ENCODE assay signal across 8 cellular contexts in genomic region chr3:188154758-188155574, GRCh38. TPM values are rescaled to one million over a fixed set of nuclear protein-coding genes. Genes with fewer than 3 reads are reported as not detected.
DNase-seq lines count a peak whose midpoint lies in the region; ATAC-seq and TF ChIP-seq lines count a peak whose summit lies in the region.

No MANE protein-coding gene starts in this region.

- H3K36me3 ChIP-seq in GM23338 (ENCODE audit: insufficient read depth), result no peaks in the 10 kb centered on the region
- no peaks in the 10 kb centered on the region for H3K36me3 ChIP-seq in iPS DF 6.9 (ENCODE audit: control insufficient read depth, insufficient read depth, low read length)
- no peaks in the 10 kb centered on the region for H3K36me3 ChIP-seq in spleen

- ATAC-seq in GM23338, result no peak
- no peak for ATAC-seq in GM18861 (IDR thresholded peaks at IDR 0.05; ENCODE audit: unreplicated experiment)

- CTCF ChIA-PET in activated CD4-positive, alpha-beta memory T cell treated with anti-CD3 and anti-CD28 coated beads for 36 hours (lab: Charles Lee), result interaction anchor here (1.0 to 4.9 kb wide), 6 partner anchors 9 to 801 kb away, joined by 3 to 33 read pairs (median 4); partner anchors contain the start of gene BCL6

- H3K27ac ChIP-seq in GM23338 (ENCODE audit: low read depth) (peak overlapping the region; percentile 92; the same call in 1 of the 2 replicates), iPS DF 6.9 (ENCODE audit: low read length) (no peak overlapping the region), spleen (peak overlapping the region; percentile 85 to 98 (median 94))

- peak overlapping the region; percentile 95 for H3K4me3 Mint-ChIP-seq in GM23338
- H3K4me3 Mint-ChIP-seq in activated CD4-positive, alpha-beta memory T cell treated with anti-CD3 and anti-CD28 coated beads for 36 hours, result peak overlapping the region; percentile 88

- DNase-seq in GM23338 (ENCODE audit: low spot score), result no peak
- no peak for DNase-seq in activated CD4-positive, alpha-beta memory T cell treated with anti-CD3 and anti-CD28 coated beads for 36 hours
- DNase-seq in iPS DF 6.9 (ENCODE audit: low read depth, low spot score), result no peak
- DNase-seq in spleen, result no peak
- no peak for DNase-seq in DMS53 treated with DMSO at 0.1 percent for 48 hours (lab: John Stamatoyannopoulos, UW; ENCODE audit: unreplicated experiment)
- DNase-seq in activated CD8-positive, alpha-beta memory T cell treated with anti-CD3 and anti-CD28 coated beads, Interleukin-2, amount 50 U/mL, for 48 hours, result no peak
- DNase-seq in amniotic stem cell (lab: John Stamatoyannopoulos, UW), result no peak

- peaks cover 56% of the 10 kb centered on the region for H3K79me2 ChIP-seq in GM23338 (replicated peaks; ENCODE audit: insufficient read depth)

- H3F3A ChIP-seq in GM23338 (replicated peaks; ENCODE audit: low read depth), result peaks cover 5% of the 10 kb centered on the region; the same call in 1 of the 2 replicates

- WGBS in iPS DF 6.9 (ENCODE audit: insufficient coverage, insufficient read length), result no CpG with 5 or more reads among the region's 9 CpGs
- WGBS in spleen, 5 donors, result 41 to 55% (median 43%) methylated on average over 9 of the region's 9 CpGs

- peak overlapping the region; percentile 88 for H3K4me3 ChIP-seq in GM23338
- H3K4me3 ChIP-seq in iPS DF 6.9 (ENCODE audit: low read length), result peak overlapping the region; percentile 77; the same call in 1 of the 2 replicates
- H3K4me3 ChIP-seq in spleen, result peak overlapping the region; percentile 74 to 96 (median 83)

- peak overlapping the region; percentile 88 for H3K4me2 ChIP-seq in GM23338

- peak overlapping the region; percentile 81 for H3K27ac Mint-ChIP-seq in GM23338
- peak overlapping the region; percentile 97 for H3K27ac Mint-ChIP-seq in activated CD4-positive, alpha-beta memory T cell treated with anti-CD3 and anti-CD28 coated beads for 36 hours

- no peaks in the 10 kb centered on the region for H3K36me3 Mint-ChIP-seq in GM23338 (ENCODE audit: low read depth)
- H3K36me3 Mint-ChIP-seq in activated CD4-positive, alpha-beta memory T cell treated with anti-CD3 and anti-CD28 coated beads for 36 hours, result peaks cover 3% of the 10 kb centered on the region

- H3K27me3 ChIP-seq in GM23338 (ENCODE audit: insufficient read depth) (peaks cover 5% of the 10 kb centered on the region; the same call in 1 of the 2 replicates), iPS DF 6.9 (ENCODE audit: control insufficient read depth, insufficient read depth, low read length) (no peaks in the 10 kb centered on the region), spleen (replicated peaks in 1 of 7) (no peaks in the 10 kb centered on the region)

- TF ChIP-seq CTCF in GM23338 (conservative IDR thresholded peaks at IDR 0.05; ENCODE audit: low read depth in 2 of 2), result no peak
- TF ChIP-seq CTCF in spleen (IDR thresholded peaks at IDR 0.05 in 8 of 11, conservative IDR thresholded peaks at IDR 0.05 in 3 of 11), result no peak

- H2AFZ ChIP-seq in GM23338, result peak overlapping the region; percentile 32; the same call in 1 of the 2 replicates

- H3K9me3 Mint-ChIP-seq in GM23338, result no peaks in the 10 kb centered on the region
- H3K9me3 Mint-ChIP-seq in activated CD4-positive, alpha-beta memory T cell treated with anti-CD3 and anti-CD28 coated beads for 36 hours, result no peaks in the 10 kb centered on the region

- H3K9me3 ChIP-seq in iPS DF 6.9 (ENCODE audit: control insufficient read depth, insufficient read depth, low read length), result no peaks in the 10 kb centered on the region
- no peaks in the 10 kb centered on the region for H3K9me3 ChIP-seq in spleen

- intact Hi-C loops in activated CD4-positive, alpha-beta memory T cell treated with anti-CD3 and anti-CD28 coated beads for 36 hours (cut with micrococcal nuclease), result loop anchor here (1.0 to 10.0 kb wide), 11 partner anchors 10 to 760 kb away; partner anchors contain the start of gene BCL6
- intact Hi-C loops in spleen (cut with DNase I; ENCODE audit: low total_unique reads), result loop anchor here (10.0 kb wide), 1 partner anchor 410 kb away; the partner anchor contains the start of gene BCL6

- peaks cover 51% of the 10 kb centered on the region for H3K4me1 Mint-ChIP-seq in GM23338
- peaks cover 67% of the 10 kb centered on the region for H3K4me1 Mint-ChIP-seq in activated CD4-positive, alpha-beta memory T cell treated with anti-CD3 and anti-CD28 coated beads for 36 hours (ENCODE audit: low read depth)

- POLR2A ChIA-PET in activated CD4-positive, alpha-beta memory T cell treated with anti-CD3 and anti-CD28 coated beads for 36 hours (lab: Charles Lee), result interaction anchor here (0.6 to 3.8 kb wide), 14 partner anchors 10 to 418 kb away, joined by 3 to 16 read pairs (median 4); partner anchors contain the start of gene BCL6

- H4K20me1 ChIP-seq in GM23338 (replicated peaks; ENCODE audit: insufficient read depth), result no peaks in the 10 kb centered on the region; the same call in 1 of the 2 replicates

- H3K27me3 Mint-ChIP-seq in GM23338 (ENCODE audit: insufficient read depth, low read depth, poor library complexity), result peaks cover 12% of the 10 kb centered on the region
- no peaks in the 10 kb centered on the region for H3K27me3 Mint-ChIP-seq in activated CD4-positive, alpha-beta memory T cell treated with anti-CD3 and anti-CD28 coated beads for 36 hours

- TF ChIP-seq POLR2A in spleen (IDR thresholded peaks at IDR 0.05), result no peak

- H3K4me1 ChIP-seq in GM23338 (ENCODE audit: insufficient read depth) (peaks cover 29% of the 10 kb centered on the region), iPS DF 6.9 (ENCODE audit: control insufficient read depth, insufficient read depth, low read length) (peaks cover 2% of the 10 kb centered on the region; the same call in 1 of the 2 replicates), spleen (peaks cover 20 to 75% (median 49%) of the 10 kb centered on the region in 6 donors)

- H3K9me2 ChIP-seq in GM23338 (ENCODE audit: insufficient read depth), result no peaks in the 10 kb centered on the region

TF ChIP-seq in GM23338, 12 proteins besides CTCF, POLR2A, EP300 and RAD21:
- TF ChIP-seq EZH2phosphoT487 (IDR thresholded peaks at IDR 0.05; ENCODE audit: unreplicated experiment) (no peak), ZNF114 (CRISPR knock-in tag; IDR thresholded peaks at IDR 0.05) (no peak), NANOG (IDR thresholded peaks at IDR 0.05; ENCODE audit: borderline replicate concordance) (no peak), ZNF331 (CRISPR knock-in tag; IDR thresholded peaks at IDR 0.05; ENCODE audit: low read depth) (no peak), JUNB (IDR thresholded peaks at IDR 0.05; ENCODE audit: unreplicated experiment) (no peak), EZH2 (IDR thresholded peaks at IDR 0.05; ENCODE audit: low read depth, unreplicated experiment) (no peak), STAT1 (IDR thresholded peaks at IDR 0.05; ENCODE audit: unreplicated experiment) (no peak)

RNA-seq across cellular contexts. Expression of gene LPP, which starts 1.0 kb away (rescaled TPM):
- total RNA-seq in GM23338 (2014; rRNA removed; shearing (Covaris generic)), result 35.2 and 36.2 TPM in 2 replicates
- polyA plus RNA-seq in GM23338 (2016; fragmentation: Nextera tagmentation; extraction: Ambion mirVana) (18.1 and 23.0 TPM in 2 replicates), spleen (1 to 10 TPM; 2.4 to 5.6 (median 3.5) TPM)
- total RNA-seq in activated CD4-positive, alpha-beta memory T cell treated with anti-CD3 and anti-CD28 coated beads for 36 hours, result 10 to 100 TPM; 41.0 to 43.6 TPM
- 100 to 1,000 TPM; 109 to 270 (median 176) TPM for total RNA-seq in spleen
